Comparison of ENCODE assay signal across 15 cellular contexts in genomic region chr2:42721898-42722297, GRCh38. TPM values are rescaled to one million over a fixed set of nuclear protein-coding genes. Genes with fewer than 3 reads are reported as not detected.
A peak's percentile ranks its signal among the peaks of the same experiment; 100 is the strongest.
DNase-seq lines count a peak whose midpoint lies in the region; ATAC-seq, FAIRE-seq and TF ChIP-seq lines count a peak whose summit lies in the region.
"Had no signal": no experiment of that assay in that cellular context is flagged by ENCODE, and none has a peak within 500 bp of the region (broad histone marks: within the 10 kb centered on the region; RNA-seq: fewer than 3 reads in every experiment).

No MANE protein-coding gene starts in this region.

- TF ChIP-seq CTCF in bronchial epithelial cell (IDR thresholded peaks at IDR 0.05; ENCODE audit: insufficient read depth, low read length, severe bottlenecking): no peak
- no peak for TF ChIP-seq CTCF in osteoblast (IDR thresholded peaks at IDR 0.05; ENCODE audit: extremely low read depth, low read depth, low read length)
- TF ChIP-seq CTCF in mammary epithelial cell (conservative IDR thresholded peaks at IDR 0.05 in 1 of 2, IDR thresholded peaks at IDR 0.05 in 1 of 2; ENCODE audit: extremely low read depth in 1 of 2, insufficient read depth in 1 of 2, low read depth in 1 of 2, low read length in 2 of 2): no peak

- no peaks in the 10 kb centered on the region for H3K9me3 ChIP-seq in osteoblast (ENCODE audit: low read depth, low read length)
- no peaks in the 10 kb centered on the region for H3K9me3 ChIP-seq in mammary epithelial cell (replicated peaks; ENCODE audit: insufficient read depth, low read length)
- H3K9me3 ChIP-seq: testis had no signal

- ATAC-seq in GM21390 (IDR thresholded peaks at IDR 0.05; ENCODE audit: unreplicated experiment) (peak; percentile 5), HG02885 (IDR thresholded peaks at IDR 0.05; ENCODE audit: poor library complexity, unreplicated experiment) (peak; percentile 20), GM18520 (IDR thresholded peaks at IDR 0.05; ENCODE audit: unreplicated experiment) (no peak)
- ATAC-seq: CD8-positive, alpha-beta T cell had no signal

- H3K79me2 ChIP-seq in osteoblast (ENCODE audit: insufficient read depth, low read length): no peaks in the 10 kb centered on the region
- no peaks in the 10 kb centered on the region for H3K79me2 ChIP-seq in mammary epithelial cell (ENCODE audit: insufficient read depth, low read length)

- H3K4me2 ChIP-seq in osteoblast (ENCODE audit: insufficient read depth, low read length) (peak overlapping the region; percentile 55), mammary epithelial cell (ENCODE audit: insufficient read depth, low read depth, low read length) (no peak overlapping the region)

- no peak overlapping the region for H3K9ac ChIP-seq in mammary epithelial cell (ENCODE audit: insufficient read depth, low read length)

- DNase-seq in bronchial epithelial cell (ENCODE audit: low read depth) (peak; percentile 5), osteoblast (ENCODE audit: insufficient read length, low spot score, missing footprints) (no peak), mammary epithelial cell (no peak), NCI-H69 (lab: John Stamatoyannopoulos, UW) (no peak), SHP77 treated with DMSO at 0.1 percent for 48 hours (lab: John Stamatoyannopoulos, UW) (no peak)
- DNase-seq: activated T-cell treated with anti-CD3 and anti-CD28 coated beads, Interleukin-2, amount 50 U/mL, for 1 hour; CD8-positive, alpha-beta T cell; glutamatergic neuron; Karpas-422; NCI-H2081 had no signal

- H3K4me3 ChIP-seq in bronchial epithelial cell (ENCODE audit: low read depth, low read length) (no peak overlapping the region), osteoblast (ENCODE audit: insufficient read depth, low read length) (no peak overlapping the region), mammary epithelial cell (replicated peaks in 1 of 3; ENCODE audit: insufficient read depth in 1 of 3, low read depth in 2 of 3, low read length in 3 of 3) (no peak overlapping the region)
- H3K4me3 ChIP-seq: testis had no signal

- CTCF ChIA-PET in mammary epithelial cell (lab: Charles Lee; ENCODE audit: low non-redundant PET): no interaction called here

- H3K36me3 ChIP-seq in bronchial epithelial cell (ENCODE audit: control insufficient read depth, insufficient read depth, low read length) (no peaks in the 10 kb centered on the region), osteoblast (ENCODE audit: insufficient read depth, low read length) (no peaks in the 10 kb centered on the region), mammary epithelial cell (ENCODE audit: insufficient read depth, low read length) (no peaks in the 10 kb centered on the region)

- dilution Hi-C loops in mammary epithelial cell (cut with HindIII; ENCODE audit: low sequenced_read_pairs): no loop called here

- in situ Hi-C loops in mammary epithelial cell (cut with MboI; ENCODE audit: low sequenced_read_pairs in 2 of 2): no loop called here

- H4K20me1 ChIP-seq in osteoblast (ENCODE audit: insufficient read depth, low read length) (no peaks in the 10 kb centered on the region), mammary epithelial cell (ENCODE audit: insufficient read depth, low read length) (no peaks in the 10 kb centered on the region)

- H3K4me1 ChIP-seq in osteoblast (ENCODE audit: insufficient read depth, low read length): peaks cover 11% of the 10 kb centered on the region
- peaks cover 3% of the 10 kb centered on the region for H3K4me1 ChIP-seq in mammary epithelial cell (ENCODE audit: insufficient read depth, low read length)
- H3K4me1 ChIP-seq: testis had no signal

- no peak for FAIRE-seq in bronchial epithelial cell (lab: Jason Lieb, UNC)

- 65% methylated on average over 2 of the region's 2 CpGs for WGBS in mammary epithelial cell (ENCODE audit: low coverage, missing lambda C conversion rate)

- intact Hi-C loops in mammary epithelial cell (cut with micrococcal nuclease): no loop called here

- no TSS peak for BruUV-seq in mammary epithelial cell (replicated peaks; lab: Mats Ljungman, UMichigan)

- peak overlapping the region; percentile 65 for H3K27ac ChIP-seq in osteoblast (ENCODE audit: low read depth, low read length)
- H3K27ac ChIP-seq in mammary epithelial cell (ENCODE audit: insufficient read depth, low read depth, low read length): no peak overlapping the region

- H3K27me3 ChIP-seq in bronchial epithelial cell (ENCODE audit: control insufficient read depth, insufficient read depth, low read length): no peaks in the 10 kb centered on the region
- H3K27me3 ChIP-seq in osteoblast (ENCODE audit: insufficient read depth, low read length): no peaks in the 10 kb centered on the region
- H3K27me3 ChIP-seq in mammary epithelial cell (ENCODE audit: insufficient read depth, low read length): no peaks in the 10 kb centered on the region
- H3K27me3 ChIP-seq: testis had no signal

- H2AFZ ChIP-seq in osteoblast (ENCODE audit: low read length) (no peak overlapping the region), mammary epithelial cell (ENCODE audit: low read depth, low read length) (no peak overlapping the region)

RNA-seq across cellular contexts. Expression of gene OXER1, which starts 42.0 kb away (rescaled TPM):
- not detected in 2 replicates for total RNA-seq in bronchial epithelial cell
- total RNA-seq in osteoblast: 0.29 TPM in 1 of 2 replicates, not detected in the other
- total RNA-seq in mammary epithelial cell: under 1 TPM in 1 of 2 donors, not detected in 1; 0.17 TPM
- polyA plus RNA-seq in mammary epithelial cell: not detected
- not detected for polyA minus RNA-seq in mammary epithelial cell
- polyA plus RNA-seq: neural cell had no signal
